Comparison of ENCODE assay signal across 27 cellular contexts in genomic region chr13:20984879-20985278, GRCh38.
"Had no signal": no experiment of that assay in that cellular context is flagged by ENCODE, and none has a peak within 500 bp of the region (broad histone marks: within the 10 kb centered on the region; RNA-seq: fewer than 3 reads in every experiment).

No MANE protein-coding gene starts in this region.

- H3K4me1 Mint-ChIP-seq: mesothelial cell of epicardium; naive B cell; neural progenitor cell; stimulated activated memory B cell treated with anti-CD40 and anti-IgM and Interleukin-4, amounts not matched to agents 10 μg/mL and 1 μg/mL and 100 μg/mL, for 72 hours; stimulated activated naive CD8-positive, alpha-beta T cell treated with anti-CD3 and anti-CD28 coated beads, Interleukin-15, amount 100 ng/mL, for 72 hours had no signal

- H3K27ac ChIP-seq: neural progenitor cell, neutrophil, ovary, right atrium auricular region, right lobe of liver, tibial nerve, uterus had no signal

- H3K9ac ChIP-seq: neural progenitor cell had no signal

- H3K4me3 Mint-ChIP-seq: mesothelial cell of epicardium; naive B cell; natural killer cell; nephron progenitor cell; neural progenitor cell; stimulated activated memory B cell treated with anti-CD40 and anti-IgM and Interleukin-4, amounts not matched to agents 10 μg/mL and 1 μg/mL and 100 μg/mL, for 72 hours; stimulated activated naive CD8-positive, alpha-beta T cell treated with anti-CD3 and anti-CD28 coated beads, Interleukin-15, amount 100 ng/mL, for 72 hours; type B pancreatic cell had no signal

- H3K4me3 ChIP-seq: left ventricle myocardium inferior, lung, neural progenitor cell, ovary, right atrium auricular region, right lobe of liver, smooth muscle cell, tibial nerve, uterus had no signal

- H2AFZ ChIP-seq: neural progenitor cell had no signal

- H3K4me1 ChIP-seq: neural progenitor cell, right lobe of liver, tibial nerve, uterus had no signal

- H3K27ac Mint-ChIP-seq: mesothelial cell of epicardium; nephron progenitor cell; neural progenitor cell; progenitor cell of endocrine pancreas; stimulated activated memory B cell treated with anti-CD40 and anti-IgM and Interleukin-4, amounts not matched to agents 10 μg/mL and 1 μg/mL and 100 μg/mL, for 72 hours; stimulated activated naive CD8-positive, alpha-beta T cell treated with anti-CD3 and anti-CD28 coated beads, Interleukin-15, amount 100 ng/mL, for 72 hours; type B pancreatic cell had no signal

- H3K36me3 Mint-ChIP-seq: natural killer cell; stimulated activated memory B cell treated with anti-CD40 and anti-IgM and Interleukin-4, amounts not matched to agents 10 μg/mL and 1 μg/mL and 100 μg/mL, for 72 hours had no signal

- H3K27me3 ChIP-seq: neural progenitor cell, neutrophil, ovary, right atrium auricular region, right lobe of liver, tibial nerve, uterus had no signal

- H3K36me3 ChIP-seq: ovary, uterus had no signal

- H3K27me3 Mint-ChIP-seq: naive B cell; progenitor cell of endocrine pancreas; stimulated activated memory B cell treated with anti-CD40 and anti-IgM and Interleukin-4, amounts not matched to agents 10 μg/mL and 1 μg/mL and 100 μg/mL, for 72 hours; stimulated activated naive CD8-positive, alpha-beta T cell treated with anti-CD3 and anti-CD28 coated beads, Interleukin-15, amount 100 ng/mL, for 72 hours; type B pancreatic cell had no signal

- H3K9me3 ChIP-seq: left ventricle myocardium inferior, neutrophil, ovary, right atrium auricular region, right lobe of liver, tibial nerve, uterus had no signal

- ATAC-seq: natural killer cell; right lobe of liver; stimulated activated memory B cell treated with anti-CD40 and anti-IgM and Interleukin-4, amounts not matched to agents 10 μg/mL and 1 μg/mL and 100 μg/mL, for 72 hours; stimulated activated naive CD8-positive, alpha-beta T cell treated with anti-CD3 and anti-CD28 coated beads, Interleukin-15, amount 100 ng/mL, for 72 hours had no signal

- DNase-seq: islet precursor cell; left ventricle myocardium inferior; mesendoderm; naive B cell; natural killer cell; nephron progenitor cell; occipital lobe; ovary; right lobe of liver; stimulated activated CD4-positive, alpha-beta T cell treated with anti-CD3 and anti-CD28 coated beads, Interleukin-1b, Interleukin-23, amount 100 ng/mL, for 48 hours; stimulated activated CD4-positive, alpha-beta T cell treated with anti-CD3 and anti-CD28 coated beads, Interleukin-2, amount 100 ng/mL, for 48 hours; stimulated activated CD4-positive, alpha-beta T cell treated with anti-CD3 and anti-CD28 coated beads, Interleukin-4, amount 100 ng/mL, for 4 hours; stimulated activated CD8-positive, alpha-beta memory T cell treated with anti-CD3 and anti-CD28 coated beads, Interleukin-4, amount 100 ng/mL, for 48 hours; stimulated activated naive CD4-positive, alpha-beta T cell treated with Interleukin-2 at 50 U/mL for 16 hours; stimulated activated naive CD8-positive, alpha-beta T cell treated with anti-CD3 and anti-CD28 coated beads, Interleukin-15, amount 100 ng/mL, for 72 hours; substantia nigra; uterus had no signal

- H3K4me2 ChIP-seq: neural progenitor cell, smooth muscle cell had no signal

- H3K9me3 Mint-ChIP-seq: mesothelial cell of epicardium; natural killer cell; nephron progenitor cell; neural progenitor cell; stimulated activated memory B cell treated with anti-CD40 and anti-IgM and Interleukin-4, amounts not matched to agents 10 μg/mL and 1 μg/mL and 100 μg/mL, for 72 hours; stimulated activated naive CD8-positive, alpha-beta T cell treated with anti-CD3 and anti-CD28 coated beads, Interleukin-15, amount 100 ng/mL, for 72 hours; type B pancreatic cell had no signal
